11 cellular contexts compared by ENCODE assay signal in genomic region chr3:195251336-195252065, GRCh38. TPM values are rescaled to one million over a fixed set of nuclear protein-coding genes. Genes with fewer than 3 reads are reported as not detected.
DNase-seq lines count a peak whose midpoint lies in the region; ATAC-seq and TF ChIP-seq lines count a peak whose summit lies in the region.
"Had no signal": no experiment of that assay in that cellular context is flagged by ENCODE, and none has a peak within 500 bp of the region (broad histone marks: within the 10 kb centered on the region; RNA-seq: fewer than 3 reads in every experiment).

No MANE protein-coding gene starts in this region.

- POLR2A ChIA-PET in IMR-90 (lab: Charles Lee; ENCODE audit: unreplicated experiment), result no interaction called here

- intact Hi-C loops in IMR-90 (cut with micrococcal nuclease), result loop anchor here (10.0 kb wide), 1 partner anchor 97 kb away; no protein-coding TSS in a partner anchor

- H3K36me3 ChIP-seq in IMR-90 (ENCODE audit: control insufficient read depth, insufficient read depth, low read length), result no peaks in the 10 kb centered on the region; the same call in 1 of the 2 replicates

- no peak overlapping the region for H4K8ac ChIP-seq in IMR-90 (ENCODE audit: low read depth in 2 of 2, low read length in 2 of 2)

- no peak overlapping the region for H3K18ac ChIP-seq in IMR-90 (ENCODE audit: low read depth, low read length)

- H3K36me3 Mint-ChIP-seq in activated T-cell treated with anti-CD3 and anti-CD28 coated beads, Interleukin-2, amount 50 U/mL, for 24 hours (ENCODE audit: low read depth), result peaks cover 10% of the 10 kb centered on the region
- no peaks in the 10 kb centered on the region for H3K36me3 Mint-ChIP-seq in glutamatergic neuron (ENCODE audit: unreplicated experiment)
- H3K36me3 Mint-ChIP-seq in stimulated activated effector memory CD8-positive, alpha-beta T cell treated with anti-CD3 and anti-CD28 coated beads, Interleukin-12 subunit alpha, Interleukin-12 subunit beta, amount 100 ng/mL, for 72 hours, result no peaks in the 10 kb centered on the region

- H3K9me3 Mint-ChIP-seq in activated T-cell treated with anti-CD3 and anti-CD28 coated beads, Interleukin-2, amount 50 U/mL, for 24 hours, result no peaks in the 10 kb centered on the region
- peaks cover 19% of the 10 kb centered on the region for H3K9me3 Mint-ChIP-seq in glutamatergic neuron (ENCODE audit: unreplicated experiment)
- no peaks in the 10 kb centered on the region for H3K9me3 Mint-ChIP-seq in stimulated activated effector memory CD8-positive, alpha-beta T cell treated with anti-CD3 and anti-CD28 coated beads, Interleukin-12 subunit alpha, Interleukin-12 subunit beta, amount 100 ng/mL, for 72 hours
- H3K9me3 Mint-ChIP-seq: IgD-negative memory B cell had no signal

- no peak overlapping the region for H3K27ac ChIP-seq in IMR-90 (ENCODE audit: insufficient read depth, low read length)
- H3K27ac ChIP-seq: tibial artery had no signal

- H3K56ac ChIP-seq in IMR-90 (ENCODE audit: extremely low read depth, insufficient read depth, low read length), result no peak overlapping the region

- no peak overlapping the region for H3K4me2 ChIP-seq in IMR-90 (ENCODE audit: low read depth, low read length)

- no peaks in the 10 kb centered on the region for H3K9me3 ChIP-seq in IMR-90 (ENCODE audit: control insufficient read depth, insufficient read depth, low read length)
- H3K9me3 ChIP-seq: tibial artery had no signal

- H3K4me3 Mint-ChIP-seq in activated T-cell treated with anti-CD3 and anti-CD28 coated beads, Interleukin-2, amount 50 U/mL, for 24 hours, result no peak overlapping the region
- H3K4me3 Mint-ChIP-seq in glutamatergic neuron (ENCODE audit: unreplicated experiment), result peak overlapping the region; percentile 28
- no peak overlapping the region for H3K4me3 Mint-ChIP-seq in stimulated activated effector memory CD8-positive, alpha-beta T cell treated with anti-CD3 and anti-CD28 coated beads, Interleukin-12 subunit alpha, Interleukin-12 subunit beta, amount 100 ng/mL, for 72 hours

- no TSS peak for BruUV-seq in IMR-90 (replicated peaks; lab: Mats Ljungman, UMichigan)

- no peaks in the 10 kb centered on the region for H3K27me3 Mint-ChIP-seq in activated T-cell treated with anti-CD3 and anti-CD28 coated beads, Interleukin-2, amount 50 U/mL, for 24 hours
- H3K27me3 Mint-ChIP-seq in glutamatergic neuron (ENCODE audit: unreplicated experiment), result peaks cover 15% of the 10 kb centered on the region
- H3K27me3 Mint-ChIP-seq: IgD-negative memory B cell had no signal

- CTCF ChIA-PET in IMR-90 (lab: Yijun Ruan, JAX), result no interaction called here

- H3K27me3 ChIP-seq in IMR-90 (ENCODE audit: control insufficient read depth, insufficient read depth, low read length), result no peaks in the 10 kb centered on the region
- H3K27me3 ChIP-seq: tibial artery had no signal

- dilution Hi-C loops in IMR-90 (cut with HindIII; ENCODE audit: low sequenced_read_pairs, unreplicated experiment), result no loop called here

- no peak for TF ChIP-seq RAD21 in IMR-90 (IDR thresholded peaks at IDR 0.05; ENCODE audit: low read length)

- H2BK120ac ChIP-seq in IMR-90 (ENCODE audit: low read depth, low read length), result no peak overlapping the region

- no peak overlapping the region for H3K27ac Mint-ChIP-seq in activated T-cell treated with anti-CD3 and anti-CD28 coated beads, Interleukin-2, amount 50 U/mL, for 24 hours
- H3K27ac Mint-ChIP-seq in glutamatergic neuron (ENCODE audit: unreplicated experiment), result peak overlapping the region; percentile 40
- peak overlapping the region; percentile 15 for H3K27ac Mint-ChIP-seq in stimulated activated effector memory CD8-positive, alpha-beta T cell treated with anti-CD3 and anti-CD28 coated beads, Interleukin-12 subunit alpha, Interleukin-12 subunit beta, amount 100 ng/mL, for 72 hours
- H3K27ac Mint-ChIP-seq: IgD-negative memory B cell had no signal

- no peak overlapping the region for H2AK9ac ChIP-seq in IMR-90 (replicated peaks; ENCODE audit: low read depth, low read length, poor library complexity)

- no peak overlapping the region for H3K4me3 ChIP-seq in IMR-90 (ENCODE audit: insufficient read depth, low read depth, low read length)
- H3K4me3 ChIP-seq: tibial artery had no signal

- H4K91ac ChIP-seq in IMR-90 (ENCODE audit: insufficient read depth, low read depth, low read length), result no peak overlapping the region

- H3K4me1 ChIP-seq in IMR-90 (ENCODE audit: control insufficient read depth, insufficient read depth, low read length), result peaks cover 5% of the 10 kb centered on the region; the same call in 1 of the 2 replicates

- in situ Hi-C loops in IMR-90 (cut with MboI; ENCODE audit: low sequenced_read_pairs), result loop anchor here (10.0 kb wide), 1 partner anchor 137 kb away; no protein-coding TSS in a partner anchor

- H2BK15ac ChIP-seq in IMR-90 (ENCODE audit: low read depth, low read length), result no peak overlapping the region

- no peak for TF ChIP-seq POLR2A in IMR-90 (IDR thresholded peaks at IDR 0.05; ENCODE audit: low read depth, low read length)

- no peak overlapping the region for H4K5ac ChIP-seq in IMR-90 (ENCODE audit: low read depth, low read length)

- TF ChIP-seq CTCF in IMR-90 (conservative IDR thresholded peaks at IDR 0.05; ENCODE audit: low read depth, low read length) (no peak), glutamatergic neuron (IDR thresholded peaks at IDR 0.05; ENCODE audit: partially characterized antibody, unreplicated experiment) (no peak)

- ATAC-seq in IMR-90 (ENCODE audit: low read depth), result no peak
- ATAC-seq in stimulated activated effector memory CD8-positive, alpha-beta T cell treated with anti-CD3 and anti-CD28 coated beads, Interleukin-12 subunit alpha, Interleukin-12 subunit beta, amount 100 ng/mL, for 72 hours, result peak; percentile 80
- ATAC-seq in GM21381 (IDR thresholded peaks at IDR 0.05; ENCODE audit: unreplicated experiment), result no peak

- no peak overlapping the region for H2BK20ac ChIP-seq in IMR-90 (ENCODE audit: low read depth, low read length)

- no peak overlapping the region for H3K14ac ChIP-seq in IMR-90 (replicated peaks; ENCODE audit: low read depth, low read length)

- peaks cover 38% of the 10 kb centered on the region for H3K4me1 Mint-ChIP-seq in activated T-cell treated with anti-CD3 and anti-CD28 coated beads, Interleukin-2, amount 50 U/mL, for 24 hours (ENCODE audit: low read depth)
- peaks cover 46% of the 10 kb centered on the region for H3K4me1 Mint-ChIP-seq in glutamatergic neuron (ENCODE audit: low read depth, unreplicated experiment)
- peaks cover 33% of the 10 kb centered on the region for H3K4me1 Mint-ChIP-seq in stimulated activated effector memory CD8-positive, alpha-beta T cell treated with anti-CD3 and anti-CD28 coated beads, Interleukin-12 subunit alpha, Interleukin-12 subunit beta, amount 100 ng/mL, for 72 hours

- no peak overlapping the region for H2AK5ac ChIP-seq in IMR-90 (ENCODE audit: low read depth, low read length)

- peak; percentile 45 for DNase-seq in activated T-cell treated with anti-CD3 and anti-CD28 coated beads, Interleukin-2, amount 50 U/mL, for 24 hours
- no peak for DNase-seq in activated T-cell treated with anti-CD3 and anti-CD28 coated beads for 4 hours
- DNase-seq in IMR-90, result no peak
- no peak for DNase-seq in glutamatergic neuron
- DNase-seq in stimulated activated effector memory CD8-positive, alpha-beta T cell treated with anti-CD3 and anti-CD28 coated beads, Interleukin-12 subunit alpha, Interleukin-12 subunit beta, amount 100 ng/mL, for 72 hours (ENCODE audit: low spot score in 2 of 2), result peak in 1 of 2 donors; percentile 54
- no peak for DNase-seq in NOMO-1 (lab: John Stamatoyannopoulos, UW; ENCODE audit: unreplicated experiment in 2 of 2)
- no peak for DNase-seq in iPS-NIHi11 (ENCODE audit: low spot score)
- DNase-seq: NCI-H1048 had no signal

- H3K23ac ChIP-seq in IMR-90 (ENCODE audit: low read depth, low read length), result no peak overlapping the region

- peak overlapping the region; percentile 29; the same call in 1 of the 2 replicates for H3K4ac ChIP-seq in IMR-90 (ENCODE audit: low read depth, low read length)

- H4K20me1 ChIP-seq in IMR-90 (ENCODE audit: insufficient read depth, low read length), result peaks cover 10% of the 10 kb centered on the region

- peaks cover 8 to 62% of the 10 kb centered on the region in 2 experiments for H3K79me1 ChIP-seq in IMR-90 (ENCODE audit: low read depth in 1 of 2, low read length in 2 of 2)

- H3K9me1 ChIP-seq in IMR-90 (ENCODE audit: insufficient read depth, low read length), result peaks cover 2% of the 10 kb centered on the region; the same call in 1 of the 2 replicates

- H3K9ac ChIP-seq in IMR-90 (ENCODE audit: low read depth, low read length), result no peak overlapping the region

- H2AFZ ChIP-seq in IMR-90 (replicated peaks; ENCODE audit: low read length, poor library complexity), result no peak overlapping the region

- no peak overlapping the region for H2BK5ac ChIP-seq in IMR-90 (ENCODE audit: low read depth, low read length, poor library complexity, severe bottlenecking)

- 100% methylated on average over 2 of the region's 14 CpGs; no CpG with 5 or more reads in 1 of the 2 experiments for WGBS in IMR-90 (ENCODE audit: extremely low coverage in 2 of 2, insufficient read length in 1 of 2), 2 experiments

TF ChIP-seq in IMR-90, 13 proteins besides CTCF, POLR2A, EP300 and RAD21 (continues in another document):
- TF ChIP-seq MAFK (IDR thresholded peaks at IDR 0.05; ENCODE audit: low read depth, low read length) (no peak), FOS (IDR thresholded peaks at IDR 0.05; ENCODE audit: low read depth, low read length) (no peak), SMC3 (IDR thresholded peaks at IDR 0.05; ENCODE audit: low read depth, low read length) (no peak), BHLHE40 (IDR thresholded peaks at IDR 0.05; ENCODE audit: low read depth, low read length) (no peak), CHD1 (IDR thresholded peaks at IDR 0.05; ENCODE audit: low read depth, low read length) (no peak), CEBPB (IDR thresholded peaks at IDR 0.05; ENCODE audit: low read depth, low read length) (no peak), RCOR1 (IDR thresholded peaks at IDR 0.05; ENCODE audit: insufficient replicate concordance, low read length) (no peak), RFX5 (IDR thresholded peaks at IDR 0.05; ENCODE audit: low read depth, low read length) (no peak), MXI1 (IDR thresholded peaks at IDR 0.05; ENCODE audit: borderline replicate concordance, low read depth, low read length) (no peak), USF2 (IDR thresholded peaks at IDR 0.05; ENCODE audit: low read depth, low read length) (no peak)

RNA-seq across cellular contexts. Expression of gene XXYLT1, which starts 19.5 kb away (rescaled TPM):
- total RNA-seq in IMR-90 (2012; rRNA removed) (13.1 and 14.7 TPM in 2 replicates), glutamatergic neuron (ENCODE audit: unreplicated experiment) (22.3 TPM)
- 18.1 and 18.6 TPM in 2 replicates for polyA plus RNA-seq in IMR-90 (2012; rRNA removed)
- 11.0 and 16.4 TPM in 2 replicates for polyA plus RNA-seq in IMR-90 (2012; cell fraction: cytosol; rRNA removed)
- 18.8 and 22.3 TPM in 2 replicates for polyA plus RNA-seq in IMR-90 (2012; cell fraction: nucleus; rRNA removed; ENCODE audit: low replicate concordance)
